ENCODE assay signal across 1 cellular context in genomic region chr5:173917788-173918786, GRCh38.
TF ChIP-seq lines count a peak whose summit lies in the region.

No MANE protein-coding gene starts in this region.

TF ChIP-seq in K562, 482 proteins besides CTCF, POLR2A, EP300 and RAD21 (continued from another document and continues in another):
- TF ChIP-seq ZNF717 (CRISPR knock-in tag; IDR thresholded peaks at IDR 0.05) (no peak), NCOA1 (IDR thresholded peaks at IDR 0.05; ENCODE audit: low read depth) (no peak; the same call in 1 of the 2 replicates), NR2C1 (IDR thresholded peaks at IDR 0.05) (0 out of 2 replicates have a peak, but pooled peaks have one; percentile 11), NR2C1 (tag; IDR thresholded peaks at IDR 0.05) (no peak), SMAD2 (IDR thresholded peaks at IDR 0.05; ENCODE audit: low read depth, low read length) (no peak), CHD7 (IDR thresholded peaks at IDR 0.05; ENCODE audit: low read depth, low read length) (no peak), ZNF12 (CRISPR knock-in tag; IDR thresholded peaks at IDR 0.05) (no peak), NFE2 (IDR thresholded peaks at IDR 0.05; ENCODE audit: low read depth) (no peak), YY1 (IDR thresholded peaks at IDR 0.05; ENCODE audit: borderline replicate concordance in 1 of 3, control insufficient read depth in 1 of 3, extremely low read depth in 1 of 3, insufficient read depth in 3 of 3, insufficient read length in 1 of 3, insufficient replicate concordance in 2 of 3, low read depth in 1 of 3, low read length in 2 of 3) (no peak), ARNT (IDR thresholded peaks at IDR 0.05) (peak; percentile 34 to 93; a peak in 3 of 4 replicates), STAT5A (IDR thresholded peaks at IDR 0.05; ENCODE audit: borderline replicate concordance, low read length) (no peak), SRSF7 (optimal IDR thresholded peaks at IDR 0.05; ENCODE audit: low read depth, low read length) (no peak), NUFIP1 (IDR thresholded peaks at IDR 0.05; ENCODE audit: partially characterized antibody) (peak; percentile 72), MTF1 (CRISPR knock-in tag; IDR thresholded peaks at IDR 0.05; ENCODE audit: borderline replicate concordance) (no peak), MCM3 (IDR thresholded peaks at IDR 0.05) (no peak), FIP1L1 (IDR thresholded peaks at IDR 0.05; ENCODE audit: low read depth, low read length, poor library complexity, severe bottlenecking) (no peak), GATAD2B (IDR thresholded peaks at IDR 0.05; ENCODE audit: borderline replicate concordance) (no peak), NR0B1 (IDR thresholded peaks at IDR 0.05; ENCODE audit: partially characterized antibody) (no peak), CEBPZ (IDR thresholded peaks at IDR 0.05; ENCODE audit: borderline replicate concordance, low read depth, low read length) (no peak), HSF4 (CRISPR knock-in tag; IDR thresholded peaks at IDR 0.05; ENCODE audit: borderline replicate concordance) (no peak), PPARD (CRISPR knock-in tag; IDR thresholded peaks at IDR 0.05) (no peak), ZSCAN29 (IDR thresholded peaks at IDR 0.05) (no peak), ZSCAN32 (CRISPR knock-in tag; IDR thresholded peaks at IDR 0.05) (no peak), HBP1 (CRISPR knock-in tag; IDR thresholded peaks at IDR 0.05) (no peak), PREB (CRISPR knock-in tag; IDR thresholded peaks at IDR 0.05) (no peak), RCOR1 (IDR thresholded peaks at IDR 0.05; ENCODE audit: borderline replicate concordance in 1 of 2, low read depth in 2 of 2, low read length in 2 of 2) (no peak), NFATC3 (IDR thresholded peaks at IDR 0.05) (peak; percentile 66; the same call in 1 of the 2 replicates), MTA3 (IDR thresholded peaks at IDR 0.05; ENCODE audit: borderline replicate concordance) (peak; percentile 56; the same call in 1 of the 2 replicates), ZNF584 (CRISPR knock-in tag; IDR thresholded peaks at IDR 0.05; ENCODE audit: low read depth) (no peak), TFAP4 (CRISPR knock-in tag; IDR thresholded peaks at IDR 0.05; ENCODE audit: borderline replicate concordance) (no peak), SMC3 (conservative IDR thresholded peaks at IDR 0.05; ENCODE audit: insufficient read depth, low read depth, low read length) (no peak), RNF219 (CRISPR knock-in tag; IDR thresholded peaks at IDR 0.05) (no peak), ARID2 (IDR thresholded peaks at IDR 0.05) (no peak)
